ENCODE assay signal across 21 cellular contexts in the genomic region with DNA sequence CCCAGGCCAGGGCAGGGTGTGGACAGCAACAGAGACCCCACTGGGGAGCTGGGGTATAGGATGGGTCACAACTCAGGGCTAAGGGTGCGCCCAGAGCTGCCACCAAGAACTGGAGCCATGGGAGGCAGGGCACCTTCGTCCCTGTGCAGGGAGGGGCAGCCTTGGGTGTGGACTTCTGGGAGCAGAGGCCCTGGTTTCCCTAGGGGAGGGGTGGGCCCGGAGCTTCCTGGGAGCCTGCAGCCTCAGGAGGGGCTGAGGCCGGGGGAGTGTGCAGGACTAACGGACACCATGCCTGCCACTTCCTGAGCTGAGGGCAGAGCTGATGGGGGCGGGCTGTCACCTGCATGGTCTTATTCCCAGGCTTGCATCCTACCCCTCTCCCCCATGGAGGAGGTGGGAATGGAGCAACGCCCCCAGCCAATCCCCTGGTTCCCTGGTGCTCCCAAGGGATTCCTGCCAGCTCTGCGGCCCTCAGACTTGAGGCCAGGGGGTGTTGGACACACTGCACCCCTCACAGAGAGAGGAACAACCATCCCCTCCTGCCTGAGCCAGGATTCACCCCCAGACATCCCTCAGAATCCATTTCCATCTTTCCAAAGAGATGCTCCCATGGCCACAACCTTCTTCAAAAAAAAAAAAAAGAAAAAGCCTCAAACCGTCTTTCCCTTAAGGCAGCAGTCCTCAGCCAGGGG.
A peak's percentile ranks its signal among the peaks of the same experiment; 100 is the strongest.
DNase-seq lines count a peak whose midpoint lies in the region; ATAC-seq and TF ChIP-seq lines count a peak whose summit lies in the region.
"Had no signal": no experiment of that assay in that cellular context is flagged by ENCODE, and none has a peak within 500 bp of the region (broad histone marks: within the 10 kb centered on the region; RNA-seq: fewer than 3 reads in every experiment).

No MANE protein-coding gene starts in this region.

- no peak overlapping the region for H3K4me3 ChIP-seq in H7 (ENCODE audit: insufficient read depth, low read depth, low read length)
- H3K4me3 ChIP-seq in mucosa of descending colon: no peak overlapping the region
- H3K4me3 ChIP-seq: A549, PC-9, SJSA1 had no signal

- TF ChIP-seq CTCF in mucosa of descending colon (IDR thresholded peaks at IDR 0.05): no peak

- no peaks in the 10 kb centered on the region for H3K9me3 ChIP-seq in mucosa of descending colon
- H3K9me3 ChIP-seq: A549 had no signal

- DNase-seq in H7 (peak; percentile 56), caudate nucleus (lab: John Stamatoyannopoulos, UW) (no peak), mucosa of descending colon (peak in 2 of 3 donors; percentile 50 to 73), NCI-H2081 (lab: John Stamatoyannopoulos, UW) (no peak), HT-29 (ENCODE audit: low spot score) (no peak)
- DNase-seq: AML-193; CD8-positive, alpha-beta T cell; DMS79 treated with DMSO at 0.1 percent for 48 hours; GF-D8; KBM-7; MV-4-11; NCI-H2029; NCI-H446 treated with DMSO at 0.1 percent for 48 hours; NCI-H82; PC-9 had no signal

- intact Hi-C loops in mucosa of descending colon (cut with DNase I, micrococcal nuclease): no loop called here

- H3K27me3 ChIP-seq in H7 (ENCODE audit: control insufficient read depth, insufficient read depth, low read length): no peaks in the 10 kb centered on the region
- H3K27me3 ChIP-seq: SJSA1 had no signal

- H3K36me3 ChIP-seq in H7 (replicated peaks; ENCODE audit: control insufficient read depth, insufficient read depth, low read length) (no peaks in the 10 kb centered on the region), mucosa of descending colon (ENCODE audit: low read depth) (no peaks in the 10 kb centered on the region)
- H3K36me3 ChIP-seq: SJSA1 had no signal

- ATAC-seq in mucosa of descending colon (peak; percentile 37), SK-N-SH treated with all-trans-retinoic acid at 6 μM for 48 hours (no peak)
- ATAC-seq: A549; CD8-positive, alpha-beta T cell; Right ventricle myocardium inferior had no signal

- H3K4me1 ChIP-seq in mucosa of descending colon (ENCODE audit: low read depth): peaks cover 17% of the 10 kb centered on the region
- H3K4me1 ChIP-seq: A549 had no signal

- H3K27ac ChIP-seq in caudate nucleus (ENCODE audit: low read depth, low read length) (peak overlapping the region; percentile 3), temporal lobe (ENCODE audit: low read depth, low read length) (peak overlapping the region; percentile 79)
- H3K27ac ChIP-seq: A549, C4-2B, PC-9, SJSA1 had no signal

TF ChIP-seq in SK-N-SH treated with all-trans-retinoic acid at 6 μM for 48 hours, 23 proteins besides CTCF, POLR2A, EP300 and RAD21:
- TF ChIP-seq ISL1 (CRISPR knock-in tag; IDR thresholded peaks at IDR 0.05): no peak
- TF ChIP-seq ESRRG (CRISPR knock-in tag; IDR thresholded peaks at IDR 0.05): no peak
- TF ChIP-seq ZFP3 (CRISPR knock-in tag; IDR thresholded peaks at IDR 0.05): no peak
- TF ChIP-seq CSDC2 (CRISPR knock-in tag; IDR thresholded peaks at IDR 0.05): no peak
- TF ChIP-seq PATZ1 (CRISPR knock-in tag; IDR thresholded peaks at IDR 0.05; ENCODE audit: borderline replicate concordance): no peak
- no peak for TF ChIP-seq GLIS3 (CRISPR knock-in tag; IDR thresholded peaks at IDR 0.05)

Comparison
In these comparisons a context has a peak if more than half of its experiments do, and no peak if none do; other contexts are left out.
1. DNase-seq: peak in H7 (single experiment) and mucosa of descending colon (2 of 3); none in caudate nucleus (0 of 61), NCI-H2081 (0 of 2) and HT-29 (single experiment).